ENCODE assay signal across 19 cellular contexts in the genomic region with DNA sequence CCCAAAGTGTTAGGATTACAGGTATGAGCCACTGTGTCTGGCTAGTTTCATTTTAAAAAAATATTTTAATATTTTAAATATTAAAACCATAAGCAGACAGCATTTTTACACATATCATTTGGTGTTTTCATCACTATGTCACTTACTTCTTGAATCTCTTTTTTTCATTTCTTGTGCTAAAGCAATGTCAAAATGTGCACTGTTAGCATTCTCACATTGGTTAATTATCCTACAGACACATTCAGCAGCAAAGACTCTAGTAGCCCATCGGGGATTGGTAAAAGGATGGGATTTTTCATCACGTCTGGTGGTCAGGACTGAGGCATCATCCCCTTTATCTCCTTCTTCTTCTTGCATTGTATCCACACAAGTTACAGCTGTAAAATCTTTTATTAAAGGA.
DNase-seq lines count a peak whose midpoint lies in the region; ATAC-seq, FAIRE-seq and TF ChIP-seq lines count a peak whose summit lies in the region.
"Had no signal": no experiment of that assay in that cellular context is flagged by ENCODE, and none has a peak within 500 bp of the region (broad histone marks: within the 10 kb centered on the region; RNA-seq: fewer than 3 reads in every experiment).

No MANE protein-coding gene starts in this region.

- CTCF ChIA-PET in A549 (lab: Yijun Ruan, JAX) = interaction anchor here (1.6 kb wide), 1 partner anchor 13 kb away, joined by 4 read pairs; no protein-coding TSS in a partner anchor

- H3K4me1 ChIP-seq in A549 = no peaks in the 10 kb centered on the region
- H3K4me1 ChIP-seq in osteoblast (ENCODE audit: insufficient read depth, low read length) = no peaks in the 10 kb centered on the region
- H3K4me1 ChIP-seq: Caco-2 had no signal

- H3K9me3 ChIP-seq in A549 (no peaks in the 10 kb centered on the region), osteoblast (ENCODE audit: low read depth, low read length) (no peaks in the 10 kb centered on the region)
- H3K9me3 ChIP-seq: Caco-2 had no signal

- H3K36me3 ChIP-seq in osteoblast (ENCODE audit: insufficient read depth, low read length) = peaks cover 22% of the 10 kb centered on the region

- H3K4me2 ChIP-seq in A549 = no peak overlapping the region
- H3K4me2 ChIP-seq in osteoblast (ENCODE audit: insufficient read depth, low read length) = no peak overlapping the region
- H3K4me2 ChIP-seq: BLaER1 treated with 17β-estradiol and CSF1 and Interleukin-3, amounts not matched to agents 10 nM and 100 nM had no signal

- H3K27me3 ChIP-seq in osteoblast (ENCODE audit: insufficient read depth, low read length) = no peaks in the 10 kb centered on the region
- H3K27me3 ChIP-seq: BLaER1 treated with 17β-estradiol and CSF1 and Interleukin-3, amounts not matched to agents 10 nM and 100 nM had no signal

- TF ChIP-seq RAD21 in A549 (conservative IDR thresholded peaks at IDR 0.05 in 1 of 2, IDR thresholded peaks at IDR 0.05 in 1 of 2) = no peak

- POLR2A ChIA-PET in A549 (lab: Yijun Ruan, JAX) = interaction anchor here (0.9 kb wide), 1 partner anchor 94 kb away, joined by 3 read pairs; no protein-coding TSS in a partner anchor

- TF ChIP-seq EP300 in A549 (IDR thresholded peaks at IDR 0.05) = no peak

- FAIRE-seq in A549 (lab: Jason Lieb, UNC) (no peak), HTR-8/SVneo (lab: Jason Lieb, UNC) (peak; percentile 81)
- FAIRE-seq: D721Med, G401.6, GM12891, GM19239 had no signal

- H3K4me3 ChIP-seq in A549 (no peak overlapping the region), osteoblast (ENCODE audit: insufficient read depth, low read length) (no peak overlapping the region)
- H3K4me3 ChIP-seq: BLaER1 treated with 17β-estradiol and CSF1 and Interleukin-3, amounts not matched to agents 10 nM and 100 nM had no signal

- ATAC-seq in A549 (no peak), HG03159 (IDR thresholded peaks at IDR 0.05; ENCODE audit: unreplicated experiment) (no peak), GM21447 (IDR thresholded peaks at IDR 0.05; ENCODE audit: unreplicated experiment) (no peak)
- ATAC-seq: CD8-positive, alpha-beta T cell had no signal

- no peak overlapping the region for H2AFZ ChIP-seq in osteoblast (ENCODE audit: low read length)

- no peaks in the 10 kb centered on the region for H3K79me2 ChIP-seq in osteoblast (ENCODE audit: insufficient read depth, low read length)

- no peak for TF ChIP-seq CTCF in A549 (IDR thresholded peaks at IDR 0.05)
- no peak for TF ChIP-seq CTCF in osteoblast (IDR thresholded peaks at IDR 0.05; ENCODE audit: extremely low read depth, low read depth, low read length)

- 89% methylated on average over 2 of the region's 2 CpGs for WGBS in A549 (ENCODE audit: missing lambda C conversion rate)

- DNase-seq in A549 (ENCODE audit: low read depth in 1 of 2, low spot score in 1 of 2) (no peak), HTR-8/SVneo (ENCODE audit: insufficient read length, low spot score) (no peak), osteoblast (ENCODE audit: insufficient read length, low spot score, missing footprints) (peak; percentile 17)
- DNase-seq: 8988T; AML-193; Caco-2; Calu3; CD4-positive, alpha-beta T cell; CD8-positive, alpha-beta T cell; DMS79 treated with DMSO at 0.1 percent for 48 hours; GF-D8 had no signal

- H3K27ac ChIP-seq in A549 (no peak overlapping the region), osteoblast (ENCODE audit: low read depth, low read length) (no peak overlapping the region)
- H3K27ac ChIP-seq: BLaER1 treated with 17β-estradiol and CSF1 and Interleukin-3, amounts not matched to agents 10 nM and 100 nM; C4-2B had no signal

- H4K20me1 ChIP-seq in osteoblast (ENCODE audit: insufficient read depth, low read length) = no peaks in the 10 kb centered on the region
- H4K20me1 ChIP-seq: BLaER1 treated with 17β-estradiol and CSF1 and Interleukin-3, amounts not matched to agents 10 nM and 100 nM had no signal

- no peak for TF ChIP-seq POLR2A in A549 (IDR thresholded peaks at IDR 0.05; ENCODE audit: low read length)

TF ChIP-seq in A549, 52 proteins besides CTCF, POLR2A, EP300 and RAD21:
- peak; percentile 6 for TF ChIP-seq MAFK (IDR thresholded peaks at IDR 0.05; ENCODE audit: partially characterized antibody)
- no peak for TF ChIP-seq HOXB5 (CRISPR knock-in tag; IDR thresholded peaks at IDR 0.05)
TF ChIP-seq in A549: peak in this region for 1.
